In genomic region chr5:135900276-135900675, GRCh38 we compare ENCODE assay signal across 4 cellular contexts. TPM values are rescaled to one million over a fixed set of nuclear protein-coding genes. Genes with fewer than 3 reads are reported as not detected.
"Had no signal": no experiment of that assay in that cellular context is flagged by ENCODE, and none has a peak within 500 bp of the region (broad histone marks: within the 10 kb centered on the region; RNA-seq: fewer than 3 reads in every experiment).

No MANE protein-coding gene starts in this region.

- H3K4me3 ChIP-seq: GM12878 had no signal

- DNase-seq: GDM1, GF-D8 had no signal

RNA-seq across cellular contexts. Expression of gene IL9, which starts 4.6 kb away (rescaled TPM):
- total RNA-seq: G401, GM12878 had no signal

RNA-seq across cellular contexts. Expression of gene LECT2, which starts 54.5 kb away (rescaled TPM):
- total RNA-seq: G401, GM12878 had no signal
